ENCODE assay signal across 3 cellular contexts in the genomic region with DNA sequence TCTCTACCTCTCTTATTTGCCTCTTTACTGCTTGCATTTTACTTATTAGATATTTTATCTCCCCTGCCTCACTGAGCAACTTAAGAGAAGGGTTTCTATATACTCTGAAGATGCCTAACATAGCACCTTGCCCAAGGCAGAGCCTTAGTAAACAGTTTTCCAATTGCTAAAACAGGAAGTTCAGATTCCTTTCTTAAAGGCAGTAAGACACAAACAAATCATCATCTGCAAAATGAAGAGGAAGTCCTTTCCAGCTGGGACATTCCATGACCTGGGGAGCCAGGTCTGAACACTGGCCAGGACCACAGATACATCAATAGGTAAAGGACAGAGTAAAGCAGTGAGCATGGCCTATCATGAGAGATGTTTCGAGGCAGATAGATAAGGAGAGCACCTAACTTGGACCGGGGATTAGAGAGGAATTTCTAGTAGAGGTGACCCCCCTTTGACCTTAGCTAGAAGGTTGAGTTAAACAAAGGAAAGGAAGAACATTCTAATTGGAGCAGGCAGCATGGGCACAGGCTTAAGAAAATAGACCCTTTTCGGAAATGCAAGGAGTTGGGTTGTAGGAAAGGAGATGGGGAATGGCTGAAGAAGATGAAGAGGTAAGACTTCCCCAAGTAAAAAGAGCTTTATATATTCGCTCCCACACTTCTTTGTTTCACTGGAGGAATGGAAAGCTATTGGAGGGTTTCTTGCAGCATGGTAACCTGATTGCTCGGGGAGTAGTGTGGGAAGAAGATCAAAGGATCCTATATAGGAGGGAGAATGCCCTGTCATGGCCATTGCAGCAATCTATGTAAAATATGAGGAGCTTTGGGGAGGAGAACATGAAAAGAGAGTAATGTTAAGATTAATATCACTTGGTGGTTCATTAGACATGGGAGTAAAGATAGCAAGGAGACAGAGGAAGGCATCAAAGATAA.
TF ChIP-seq lines count a peak whose summit lies in the region.

No MANE protein-coding gene starts in this region.

TF ChIP-seq in IMR-90, 13 proteins besides CTCF, POLR2A, EP300 and RAD21:
- no peak for TF ChIP-seq RCOR1 (IDR thresholded peaks at IDR 0.05; ENCODE audit: insufficient replicate concordance, low read length)
- TF ChIP-seq CEBPB (IDR thresholded peaks at IDR 0.05; ENCODE audit: low read depth, low read length) = no peak
- no peak for TF ChIP-seq CHD1 (IDR thresholded peaks at IDR 0.05; ENCODE audit: low read depth, low read length)
- TF ChIP-seq NFE2L2 (IDR thresholded peaks at IDR 0.05; ENCODE audit: low read depth, low read length) = no peak
- TF ChIP-seq USF2 (IDR thresholded peaks at IDR 0.05; ENCODE audit: low read depth, low read length) = no peak
- no peak for TF ChIP-seq MAFK (IDR thresholded peaks at IDR 0.05; ENCODE audit: low read depth, low read length)
- TF ChIP-seq BHLHE40 (IDR thresholded peaks at IDR 0.05; ENCODE audit: low read depth, low read length) = no peak
- TF ChIP-seq MXI1 (IDR thresholded peaks at IDR 0.05; ENCODE audit: borderline replicate concordance, low read depth, low read length) = no peak
- no peak for TF ChIP-seq FOS (IDR thresholded peaks at IDR 0.05; ENCODE audit: low read depth, low read length)
- no peak for TF ChIP-seq MAZ (IDR thresholded peaks at IDR 0.05; ENCODE audit: borderline replicate concordance, low read depth, low read length)
- TF ChIP-seq SMC3 (IDR thresholded peaks at IDR 0.05; ENCODE audit: low read depth, low read length) = no peak
- TF ChIP-seq ELK1 (IDR thresholded peaks at IDR 0.05; ENCODE audit: borderline replicate concordance, low read depth, low read length) = no peak
- no peak for TF ChIP-seq RFX5 (IDR thresholded peaks at IDR 0.05; ENCODE audit: low read depth, low read length)

TF ChIP-seq in H1, 55 proteins besides CTCF, POLR2A, EP300 and RAD21:
- no peak for TF ChIP-seq CBX5 (IDR thresholded peaks at IDR 0.05; ENCODE audit: low read depth, low read length)
- TF ChIP-seq GABPA (IDR thresholded peaks at IDR 0.05; ENCODE audit: borderline replicate concordance, insufficient read depth, low read length) = no peak
- TF ChIP-seq SIRT6 (IDR thresholded peaks at IDR 0.05; ENCODE audit: low read length) = no peak
- no peak for TF ChIP-seq TAF7 (optimal IDR thresholded peaks at IDR 0.05; ENCODE audit: borderline replicate concordance, low read depth, low read length)
- TF ChIP-seq SUZ12 (IDR thresholded peaks at IDR 0.05; ENCODE audit: low read length) = no peak
- TF ChIP-seq BACH1 (IDR thresholded peaks at IDR 0.05; ENCODE audit: low read length) = no peak
- no peak for TF ChIP-seq BRCA1 (IDR thresholded peaks at IDR 0.05; ENCODE audit: low read depth, low read length)
- TF ChIP-seq, protein P1, sequence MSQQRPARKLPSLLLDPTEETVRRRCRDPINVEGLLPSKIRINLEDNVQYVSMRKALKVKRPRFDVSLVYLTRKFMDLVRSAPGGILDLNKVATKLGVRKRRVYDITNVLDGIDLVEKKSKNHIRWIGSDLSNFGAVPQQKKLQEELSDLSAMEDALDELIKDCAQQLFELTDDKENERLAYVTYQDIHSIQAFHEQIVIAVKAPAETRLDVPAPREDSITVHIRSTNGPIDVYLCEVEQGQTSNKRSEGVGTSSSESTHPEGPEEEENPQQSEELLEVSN (IDR thresholded peaks at IDR 0.05) = no peak
- TF ChIP-seq SIX5 (IDR thresholded peaks at IDR 0.05; ENCODE audit: low read depth, low read length) = no peak
- TF ChIP-seq CREB1 (IDR thresholded peaks at IDR 0.05) = no peak
- TF ChIP-seq SRF (IDR thresholded peaks at IDR 0.05; ENCODE audit: low read depth, low read length) = no peak
- no peak for TF ChIP-seq KDM1A (IDR thresholded peaks at IDR 0.05; ENCODE audit: borderline replicate concordance, low read length)
- no peak for TF ChIP-seq BCL11A (IDR thresholded peaks at IDR 0.05; ENCODE audit: low read depth in 2 of 2, low read length in 2 of 2)
TF ChIP-seq in H1: peak in this region for 0.

TF ChIP-seq in liver, 16 proteins besides CTCF, POLR2A, EP300 and RAD21:
- TF ChIP-seq HNF4G (IDR thresholded peaks at IDR 0.05) = no peak
- no peak for TF ChIP-seq ATF3 (IDR thresholded peaks at IDR 0.05)
- no peak for TF ChIP-seq YY1 (IDR thresholded peaks at IDR 0.05)
